Comparison of ENCODE assay signal across 1 cellular context in the genomic region with DNA sequence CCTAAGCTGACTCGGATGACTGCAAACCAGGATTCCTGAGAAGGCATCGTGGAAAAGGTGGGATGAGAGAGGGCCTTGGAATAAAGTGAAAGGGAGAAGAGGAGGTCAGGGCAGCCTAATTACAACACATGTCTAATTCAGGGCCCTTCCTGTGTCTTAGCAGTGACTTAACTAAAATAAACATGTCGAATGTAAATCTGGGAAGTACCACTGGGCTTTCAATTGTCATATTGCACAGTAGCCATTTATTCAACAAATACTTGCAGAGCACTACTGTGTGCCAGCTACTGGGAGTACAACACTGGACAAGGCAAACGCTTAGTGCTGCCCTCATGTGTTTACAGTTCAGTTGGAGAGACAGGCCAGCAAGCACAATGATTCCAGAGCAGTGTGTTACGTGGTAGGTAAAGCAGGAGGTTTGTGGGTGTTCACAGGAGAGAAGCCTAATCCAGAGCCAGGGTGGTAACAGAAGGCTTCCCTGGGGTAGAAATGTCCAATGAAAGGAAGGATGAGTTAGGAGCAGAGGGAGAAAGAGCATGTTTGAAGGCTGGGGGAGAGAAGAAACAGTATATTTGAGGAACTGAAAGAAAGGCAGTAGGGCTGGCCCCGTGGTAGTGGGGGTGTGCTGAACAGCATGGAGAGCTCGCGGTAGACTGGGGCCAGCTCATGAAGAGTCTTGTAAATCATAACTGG.
TF ChIP-seq lines count a peak whose summit lies in the region.

No MANE protein-coding gene starts in this region.

TF ChIP-seq in HepG2, 621 proteins besides CTCF, POLR2A, EP300 and RAD21 (continued from another document):
- TF ChIP-seq, protein P1, sequence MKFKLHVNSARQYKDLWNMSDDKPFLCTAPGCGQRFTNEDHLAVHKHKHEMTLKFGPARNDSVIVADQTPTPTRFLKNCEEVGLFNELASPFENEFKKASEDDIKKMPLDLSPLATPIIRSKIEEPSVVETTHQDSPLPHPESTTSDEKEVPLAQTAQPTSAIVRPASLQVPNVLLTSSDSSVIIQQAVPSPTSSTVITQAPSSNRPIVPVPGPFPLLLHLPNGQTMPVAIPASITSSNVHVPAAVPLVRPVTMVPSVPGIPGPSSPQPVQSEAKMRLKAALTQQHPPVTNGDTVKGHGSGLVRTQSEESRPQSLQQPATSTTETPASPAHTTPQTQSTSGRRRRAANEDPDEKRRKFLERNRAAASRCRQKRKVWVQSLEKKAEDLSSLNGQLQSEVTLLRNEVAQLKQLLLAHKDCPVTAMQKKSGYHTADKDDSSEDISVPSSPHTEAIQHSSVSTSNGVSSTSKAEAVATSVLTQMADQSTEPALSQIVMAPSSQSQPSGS (CRISPR knock-in tag; IDR thresholded peaks at IDR 0.05): 0 out of 2 replicates have a peak, but pooled peaks have one; percentile 42
- TF ChIP-seq, protein P2, sequence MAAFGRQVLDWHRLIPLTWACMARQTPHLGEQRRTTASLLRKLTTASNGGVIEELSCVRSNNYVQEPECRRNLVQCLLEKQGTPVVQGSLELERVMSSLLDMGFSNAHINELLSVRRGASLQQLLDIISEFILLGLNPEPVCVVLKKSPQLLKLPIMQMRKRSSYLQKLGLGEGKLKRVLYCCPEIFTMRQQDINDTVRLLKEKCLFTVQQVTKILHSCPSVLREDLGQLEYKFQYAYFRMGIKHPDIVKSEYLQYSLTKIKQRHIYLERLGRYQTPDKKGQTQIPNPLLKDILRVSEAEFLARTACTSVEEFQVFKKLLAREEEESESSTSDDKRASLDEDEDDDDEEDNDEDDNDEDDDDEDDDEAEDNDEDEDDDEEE (CRISPR knock-in tag; IDR thresholded peaks at IDR 0.05): no peak
- TF ChIP-seq GABPB1 (CRISPR knock-in tag; IDR thresholded peaks at IDR 0.05) (no peak), ZSCAN22 (CRISPR knock-in tag; IDR thresholded peaks at IDR 0.05) (no peak), ZNF713 (CRISPR knock-in tag; IDR thresholded peaks at IDR 0.05) (no peak), SRF (IDR thresholded peaks at IDR 0.05; ENCODE audit: low read depth, low read length) (no peak), ZNF263 (CRISPR knock-in tag; IDR thresholded peaks at IDR 0.05) (peak; percentile 73; the same call in 1 of the 2 replicates), WIZ (CRISPR knock-in tag; IDR thresholded peaks at IDR 0.05) (no peak), ZNF333 (CRISPR knock-in tag; IDR thresholded peaks at IDR 0.05; ENCODE audit: borderline replicate concordance) (no peak), TEAD3 (CRISPR knock-in tag; optimal IDR thresholded peaks at IDR 0.05; ENCODE audit: borderline replicate concordance) (peak; percentile 44), STAG1 (CRISPR knock-in tag; IDR thresholded peaks at IDR 0.05) (peak; percentile 73), RARG (CRISPR knock-in tag; IDR thresholded peaks at IDR 0.05; ENCODE audit: low read depth) (no peak), NR2F6 (IDR thresholded peaks at IDR 0.05) (no peak), NR2F6 (CRISPR knock-in tag; IDR thresholded peaks at IDR 0.05) (peak; percentile 31; the same call in 1 of the 2 replicates)
- TF ChIP-seq, protein P3, sequence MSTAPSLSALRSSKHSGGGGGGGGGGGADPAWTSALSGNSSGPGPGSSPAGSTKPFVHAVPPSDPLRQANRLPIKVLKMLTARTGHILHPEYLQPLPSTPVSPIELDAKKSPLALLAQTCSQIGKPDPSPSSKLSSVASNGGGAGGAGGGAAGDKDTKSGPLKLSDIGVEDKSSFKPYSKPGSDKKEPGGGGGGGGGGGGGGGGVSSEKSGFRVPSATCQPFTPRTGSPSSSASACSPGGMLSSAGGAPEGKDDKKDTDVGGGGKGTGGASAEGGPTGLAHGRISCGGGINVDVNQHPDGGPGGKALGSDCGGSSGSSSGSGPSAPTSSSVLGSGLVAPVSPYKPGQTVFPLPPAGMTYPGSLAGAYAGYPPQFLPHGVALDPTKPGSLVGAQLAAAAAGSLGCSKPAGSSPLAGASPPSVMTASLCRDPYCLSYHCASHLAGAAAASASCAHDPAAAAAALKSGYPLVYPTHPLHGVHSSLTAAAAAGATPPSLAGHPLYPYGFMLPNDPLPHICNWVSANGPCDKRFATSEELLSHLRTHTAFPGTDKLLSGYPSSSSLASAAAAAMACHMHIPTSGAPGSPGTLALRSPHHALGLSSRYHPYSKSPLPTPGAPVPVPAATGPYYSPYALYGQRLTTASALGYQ (CRISPR knock-in tag; IDR thresholded peaks at IDR 0.05): no peak
- TF ChIP-seq, protein P4, sequence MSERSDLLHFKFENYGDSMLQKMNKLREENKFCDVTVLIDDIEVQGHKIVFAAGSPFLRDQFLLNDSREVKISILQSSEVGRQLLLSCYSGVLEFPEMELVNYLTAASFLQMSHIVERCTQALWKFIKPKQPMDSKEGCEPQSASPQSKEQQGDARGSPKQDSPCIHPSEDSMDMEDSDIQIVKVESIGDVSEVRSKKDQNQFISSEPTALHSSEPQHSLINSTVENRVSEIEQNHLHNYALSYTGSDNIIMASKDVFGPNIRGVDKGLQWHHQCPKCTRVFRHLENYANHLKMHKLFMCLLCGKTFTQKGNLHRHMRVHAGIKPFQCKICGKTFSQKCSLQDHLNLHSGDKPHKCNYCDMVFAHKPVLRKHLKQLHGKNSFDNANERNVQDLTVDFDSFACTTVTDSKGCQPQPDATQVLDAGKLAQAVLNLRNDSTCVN (CRISPR knock-in tag; IDR thresholded peaks at IDR 0.05; ENCODE audit: borderline replicate concordance): no peak
- TF ChIP-seq, protein P5, sequence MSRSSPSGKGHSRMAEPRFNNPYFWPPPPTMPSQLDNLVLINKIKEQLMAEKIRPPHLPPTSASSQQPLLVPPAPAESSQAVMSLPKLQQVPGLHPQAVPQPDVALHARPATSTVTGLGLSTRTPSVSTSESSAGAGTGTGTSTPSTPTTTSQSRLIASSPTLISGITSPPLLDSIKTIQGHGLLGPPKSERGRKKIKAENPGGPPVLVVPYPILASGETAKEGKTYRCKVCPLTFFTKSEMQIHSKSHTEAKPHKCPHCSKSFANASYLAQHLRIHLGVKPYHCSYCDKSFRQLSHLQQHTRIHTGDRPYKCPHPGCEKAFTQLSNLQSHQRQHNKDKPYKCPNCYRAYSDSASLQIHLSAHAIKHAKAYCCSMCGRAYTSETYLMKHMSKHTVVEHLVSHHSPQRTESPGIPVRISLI (CRISPR knock-in tag; IDR thresholded peaks at IDR 0.05; ENCODE audit: borderline replicate concordance): no peak
- TF ChIP-seq, protein P6, sequence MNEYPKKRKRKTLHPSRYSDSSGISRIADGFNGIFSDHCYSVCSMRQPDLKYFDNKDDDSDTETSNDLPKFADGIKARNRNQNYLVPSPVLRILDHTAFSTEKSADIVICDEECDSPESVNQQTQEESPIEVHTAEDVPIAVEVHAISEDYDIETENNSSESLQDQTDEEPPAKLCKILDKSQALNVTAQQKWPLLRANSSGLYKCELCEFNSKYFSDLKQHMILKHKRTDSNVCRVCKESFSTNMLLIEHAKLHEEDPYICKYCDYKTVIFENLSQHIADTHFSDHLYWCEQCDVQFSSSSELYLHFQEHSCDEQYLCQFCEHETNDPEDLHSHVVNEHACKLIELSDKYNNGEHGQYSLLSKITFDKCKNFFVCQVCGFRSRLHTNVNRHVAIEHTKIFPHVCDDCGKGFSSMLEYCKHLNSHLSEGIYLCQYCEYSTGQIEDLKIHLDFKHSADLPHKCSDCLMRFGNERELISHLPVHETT (CRISPR knock-in tag; conservative IDR thresholded peaks at IDR 0.05): 0 out of 2 replicates have a peak, but pooled peaks have one; percentile 49
- TF ChIP-seq, protein P7, sequence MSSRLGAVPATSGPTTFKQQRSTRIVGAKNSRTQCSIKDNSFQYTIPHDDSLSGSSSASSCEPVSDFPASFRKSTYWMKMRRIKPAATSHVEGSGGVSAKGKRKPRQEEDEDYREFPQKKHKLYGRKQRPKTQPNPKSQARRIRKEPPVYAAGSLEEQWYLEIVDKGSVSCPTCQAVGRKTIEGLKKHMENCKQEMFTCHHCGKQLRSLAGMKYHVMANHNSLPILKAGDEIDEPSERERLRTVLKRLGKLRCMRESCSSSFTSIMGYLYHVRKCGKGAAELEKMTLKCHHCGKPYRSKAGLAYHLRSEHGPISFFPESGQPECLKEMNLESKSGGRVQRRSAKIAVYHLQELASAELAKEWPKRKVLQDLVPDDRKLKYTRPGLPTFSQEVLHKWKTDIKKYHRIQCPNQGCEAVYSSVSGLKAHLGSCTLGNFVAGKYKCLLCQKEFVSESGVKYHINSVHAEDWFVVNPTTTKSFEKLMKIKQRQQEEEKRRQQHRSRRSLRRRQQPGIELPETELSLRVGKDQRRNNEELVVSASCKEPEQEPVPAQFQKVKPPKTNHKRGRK (CRISPR knock-in tag; IDR thresholded peaks at IDR 0.05): peak; percentile 92
